ENCODE assay signal across 9 cellular contexts in the genomic region with DNA sequence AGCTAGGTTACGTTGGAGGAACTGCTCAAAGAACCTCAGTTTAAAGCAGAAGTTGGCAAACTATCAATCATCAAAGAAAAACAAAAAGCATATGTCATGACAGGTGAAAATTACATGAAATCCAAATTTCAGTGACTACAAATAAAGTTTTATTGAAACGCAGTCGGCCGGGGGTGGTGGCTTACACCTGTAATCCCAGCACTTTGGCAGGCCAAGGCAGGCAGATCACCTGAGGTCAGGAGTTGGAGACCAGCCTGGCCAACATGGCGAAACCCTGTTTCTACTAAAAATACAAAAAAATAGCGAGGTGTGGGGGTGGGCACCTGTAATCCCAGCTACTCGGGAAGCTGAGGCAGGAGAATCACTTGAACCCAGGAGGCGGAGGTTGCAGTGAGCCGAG. TPM values are rescaled to one million over a fixed set of nuclear protein-coding genes. Genes with fewer than 3 reads are reported as not detected.
"Had no signal": no experiment of that assay in that cellular context is flagged by ENCODE, and none has a peak within 500 bp of the region (broad histone marks: within the 10 kb centered on the region; RNA-seq: fewer than 3 reads in every experiment).

No MANE protein-coding gene starts in this region.

RNA-seq across cellular contexts. Expression of gene ABCC6, which starts 2.8 kb away (rescaled TPM):
- total RNA-seq: activated B cell treated with CpG ODN at 0.5 μM for 24 hours; activated CD4-positive, alpha-beta memory T cell treated with anti-CD3 and anti-CD28 coated beads for 36 hours; activated CD4-positive, alpha-beta T cell treated with anti-CD3 and anti-CD28 coated beads, Interleukin-2, amount 10 ng/mL, durations not matched to agents 24 days and 14 days; activated CD4-positive, alpha-beta T cell treated with anti-CD3 and anti-CD28 coated beads, Interleukin-2, amount 10 ng/mL, durations not matched to agents 7 days and 5 days; activated CD8-positive, alpha-beta memory T cell treated with anti-CD3 and anti-CD28 coated beads for 36 hours; activated CD8-positive, alpha-beta T cell treated with anti-CD3 and anti-CD28 coated beads for 36 hours; activated CD8-positive, alpha-beta T cell treated with anti-CD3 and anti-CD28 coated beads, Interleukin-2, amount 10 ng/mL, durations not matched to agents 7 days and 5 days; T-helper 17 cell; T-helper 2 cell treated with Interferon-gamma antibody and Interleukin-4, amounts not matched to agents 100 ng/mL and 5 ng/mL, for 36 hours had no signal
